In genomic region chr5:31731016-31731415, GRCh38 we compare ENCODE assay signal across 29 cellular contexts.
DNase-seq lines count a peak whose midpoint lies in the region; ATAC-seq and TF ChIP-seq lines count a peak whose summit lies in the region.
"Had no signal": no experiment of that assay in that cellular context is flagged by ENCODE, and none has a peak within 500 bp of the region (broad histone marks: within the 10 kb centered on the region; RNA-seq: fewer than 3 reads in every experiment).

No MANE protein-coding gene starts in this region.

- H4K20me1 ChIP-seq in BLaER1 treated with 17β-estradiol and CSF1 and Interleukin-3, amounts not matched to agents 10 nM and 100 nM, result no peaks in the 10 kb centered on the region

- no CpG with 5 or more reads among the region's 3 CpGs for WGBS in iPS DF 6.9 (ENCODE audit: insufficient coverage, insufficient read length)

- H3K36me3 Mint-ChIP-seq in WTC11, result no peaks in the 10 kb centered on the region
- H3K36me3 Mint-ChIP-seq: activated naive CD4-positive, alpha-beta T cell treated with anti-CD3 and anti-CD28 coated beads, Interleukin-2, amount 50 U/mL, for 24 hours; mesothelial cell of epicardium; naive thymus-derived CD8-positive, alpha-beta T cell had no signal

- peak overlapping the region; percentile 95 for H3K27ac Mint-ChIP-seq in WTC11
- H3K27ac Mint-ChIP-seq: activated naive CD4-positive, alpha-beta T cell treated with anti-CD3 and anti-CD28 coated beads, Interleukin-2, amount 50 U/mL, for 24 hours; B cell; mesothelial cell of epicardium; naive thymus-derived CD8-positive, alpha-beta T cell had no signal

- peaks cover 70% of the 10 kb centered on the region for H3K4me1 Mint-ChIP-seq in WTC11
- H3K4me1 Mint-ChIP-seq: activated naive CD4-positive, alpha-beta T cell treated with anti-CD3 and anti-CD28 coated beads, Interleukin-2, amount 50 U/mL, for 24 hours; B cell; mesothelial cell of epicardium had no signal

- H3K27me3 Mint-ChIP-seq in WTC11 (ENCODE audit: low read depth), result peaks cover 9% of the 10 kb centered on the region
- H3K27me3 Mint-ChIP-seq: B cell had no signal

- H3K27ac ChIP-seq in BLaER1 treated with 17β-estradiol and CSF1 and Interleukin-3, amounts not matched to agents 10 nM and 100 nM, result peak overlapping the region in 5 of 11 experiments; percentile 5 to 60 (median 32); a peak in 9 of 22 replicates
- H3K27ac ChIP-seq in HUES48 (ENCODE audit: low read depth, low read length) (peak overlapping the region; percentile 85), iPS DF 6.9 (ENCODE audit: low read length) (no peak overlapping the region)
- H3K27ac ChIP-seq: A549, left lung, tibial nerve had no signal

- POLR2A ChIA-PET in WTC11 (lab: Charles Lee), result interaction anchor here (0.5 kb wide), 1 partner anchor 29 kb away, joined by 3 read pairs; no protein-coding TSS in a partner anchor

- ATAC-seq in WTC11 (peak; percentile 84), HG03108 (IDR thresholded peaks at IDR 0.05; ENCODE audit: unreplicated experiment) (no peak)
- ATAC-seq: A549; naive thymus-derived CD8-positive, alpha-beta T cell had no signal

- no peaks in the 10 kb centered on the region for H3K36me3 ChIP-seq in BLaER1 treated with 17β-estradiol and CSF1 and Interleukin-3, amounts not matched to agents 10 nM and 100 nM
- H3K36me3 ChIP-seq in HUES48 (ENCODE audit: control insufficient read depth, insufficient read depth, low read length) (no peaks in the 10 kb centered on the region), iPS DF 6.9 (ENCODE audit: control insufficient read depth, insufficient read depth, low read length) (no peaks in the 10 kb centered on the region)
- H3K36me3 ChIP-seq: HAP-1, left lung, tibial nerve had no signal

- no peak overlapping the region for H3K4me3 ChIP-seq in BLaER1 treated with 17β-estradiol and CSF1 and Interleukin-3, amounts not matched to agents 10 nM and 100 nM
- H3K4me3 ChIP-seq in HUES48 (ENCODE audit: low read depth, low read length) (peak overlapping the region; percentile 9; the same call in 1 of the 2 replicates), iPS DF 6.9 (ENCODE audit: low read length) (no peak overlapping the region)
- H3K4me3 ChIP-seq: A549, HAP-1, left lung, tibial nerve had no signal

- H3K4me2 ChIP-seq in BLaER1 treated with 17β-estradiol and CSF1 and Interleukin-3, amounts not matched to agents 10 nM and 100 nM, result peak overlapping the region in 10 of 11 experiments; percentile 8 to 53 (median 32); a peak in 15 of 22 replicates
- H3K4me2 ChIP-seq: A549 had no signal

- H3K9me3 ChIP-seq in BLaER1 treated with 17β-estradiol and CSF1 and Interleukin-3, amounts not matched to agents 10 nM and 100 nM (replicated peaks in 1 of 11), result no peaks in the 10 kb centered on the region
- H3K9me3 ChIP-seq in HUES48 (ENCODE audit: control insufficient read depth, insufficient read depth, low read length) (no peaks in the 10 kb centered on the region), iPS DF 6.9 (ENCODE audit: control insufficient read depth, insufficient read depth, low read length) (no peaks in the 10 kb centered on the region)
- H3K9me3 ChIP-seq: A549, HAP-1, left lung, tibial nerve had no signal

- no peaks in the 10 kb centered on the region for H3K9me3 Mint-ChIP-seq in WTC11
- H3K9me3 Mint-ChIP-seq: activated naive CD4-positive, alpha-beta T cell treated with anti-CD3 and anti-CD28 coated beads, Interleukin-2, amount 50 U/mL, for 24 hours; mesothelial cell of epicardium; naive thymus-derived CD8-positive, alpha-beta T cell had no signal

- H3K4me3 Mint-ChIP-seq in WTC11, result no peak overlapping the region
- H3K4me3 Mint-ChIP-seq: activated naive CD4-positive, alpha-beta T cell treated with anti-CD3 and anti-CD28 coated beads, Interleukin-2, amount 50 U/mL, for 24 hours; B cell; mesothelial cell of epicardium; naive thymus-derived CD8-positive, alpha-beta T cell had no signal

- CTCF ChIA-PET in WTC11 (lab: Charles Lee), result interaction anchor here (0.6 to 1.8 kb wide), 4 partner anchors 14 to 346 kb away, joined by 3 to 8 read pairs (median 4); no protein-coding TSS in a partner anchor

- H3K4me1 ChIP-seq in BLaER1 treated with 17β-estradiol and CSF1 and Interleukin-3, amounts not matched to agents 10 nM and 100 nM, result peaks cover 0 to 15% (median 8%) of the 10 kb centered on the region in 10 experiments; a peak in 14 of 20 replicates
- H3K4me1 ChIP-seq in HUES48 (ENCODE audit: control insufficient read depth, insufficient read depth, low read length), result peaks cover 32% of the 10 kb centered on the region
- H3K4me1 ChIP-seq in iPS DF 6.9 (ENCODE audit: control insufficient read depth, insufficient read depth, low read length), result peaks cover 11% of the 10 kb centered on the region
- H3K4me1 ChIP-seq: A549, HAP-1, left lung had no signal

- no peak overlapping the region for H3K9ac ChIP-seq in BLaER1 treated with 17β-estradiol and CSF1 and Interleukin-3, amounts not matched to agents 10 nM and 100 nM
- H3K9ac ChIP-seq in HUES48 (ENCODE audit: low read depth, low read length), result no peak overlapping the region

- DNase-seq in WTC11 (ENCODE audit: low spot score) (no peak), iPS DF 6.9 (ENCODE audit: low read depth, low spot score) (peak; percentile 52), dedifferentiated amniotic fluid mesenchymal stem cell (ENCODE audit: extremely low spot score) (no peak), retina (no peak), DMS 273 treated with DMSO at 0.1 percent for 48 hours (lab: John Stamatoyannopoulos, UW) (no peak)
- DNase-seq: activated CD4-positive, CD25-positive, alpha-beta regulatory T cell; amygdala; DMS53; effector CD4-positive, alpha-beta T cell; GDM1; left lung; naive thymus-derived CD8-positive, alpha-beta T cell; NCI-H1048; NCI-H1694; NCI-H2171 treated with DMSO at 0.1 percent for 48 hours; NCI-H526 treated with DMSO at 0.1 percent for 48 hours; SIG-M5; small intestine; stimulated activated CD4-positive, alpha-beta T cell treated with anti-CD3 and anti-CD28 coated beads, Interleukin-1b, Interleukin-23, amount 100 ng/mL, for 48 hours; stimulated activated CD8-positive, alpha-beta memory T cell treated with anti-CD3 and anti-CD28 coated beads, Interleukin-4, amount 100 ng/mL, for 48 hours had no signal

- no peak for TF ChIP-seq CTCF in WTC11 (IDR thresholded peaks at IDR 0.05)

- H3K27me3 ChIP-seq in BLaER1 treated with 17β-estradiol and CSF1 and Interleukin-3, amounts not matched to agents 10 nM and 100 nM, result no peaks in the 10 kb centered on the region
- no peaks in the 10 kb centered on the region for H3K27me3 ChIP-seq in HUES48 (ENCODE audit: control insufficient read depth, insufficient read depth, low read length)
- no peaks in the 10 kb centered on the region for H3K27me3 ChIP-seq in iPS DF 6.9 (ENCODE audit: control insufficient read depth, insufficient read depth, low read length)
- H3K27me3 ChIP-seq: left lung, tibial nerve had no signal

TF ChIP-seq in WTC11, 78 proteins besides CTCF, POLR2A, EP300 and RAD21:
- TF ChIP-seq TEAD1 (CRISPR knock-in tag; IDR thresholded peaks at IDR 0.05) (0 out of 2 replicates have a peak, but pooled peaks have one; percentile 29), TEAD4 (CRISPR knock-in tag; IDR thresholded peaks at IDR 0.05) (no peak)
TF ChIP-seq in WTC11: peak in this region for 1.
